ENCODE assay signal across 31 cellular contexts in the genomic region with DNA sequence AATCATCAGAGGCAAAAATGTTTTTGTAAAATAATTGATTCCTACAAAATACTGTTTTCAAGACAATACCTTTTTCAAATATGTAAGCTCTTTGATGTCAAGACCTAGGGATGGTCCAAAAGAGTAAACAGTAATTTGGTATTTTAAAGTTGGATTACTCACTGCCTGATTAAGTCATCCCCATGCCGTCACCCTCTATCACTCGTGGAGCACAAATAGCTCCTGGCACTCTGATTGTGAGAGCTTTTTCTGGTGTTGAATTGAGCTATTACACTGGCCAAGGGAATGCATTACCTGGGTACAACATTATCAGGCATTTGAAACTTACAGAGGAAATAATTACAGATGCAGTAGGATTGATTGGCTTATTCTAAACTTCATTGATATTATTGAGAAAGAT.
"Had no signal": no experiment of that assay in that cellular context is flagged by ENCODE, and none has a peak within 500 bp of the region (broad histone marks: within the 10 kb centered on the region; RNA-seq: fewer than 3 reads in every experiment).

No MANE protein-coding gene starts in this region.

- H3K36me3 ChIP-seq: adrenal gland, breast epithelium, esophagus muscularis mucosa, heart right ventricle, neutrophil, ovary, sigmoid colon, thoracic aorta, uterus had no signal

- H3K4me3 Mint-ChIP-seq: activated naive CD4-positive, alpha-beta T cell treated with anti-CD3 and anti-CD28 coated beads for 36 hours; activated naive CD8-positive, alpha-beta T cell treated with anti-CD3 and anti-CD28 coated beads for 36 hours; activated T-helper 1 cell treated with anti-CD3 and anti-CD28 coated beads, Interleukin-12 subunit alpha, Interleukin-12 subunit beta, Interleukin-2, Interleukin-4 antibody, amounts not matched to agents 30 ng/mL and 10 ng/mL and 1 ng/mL, durations not matched to agents 14 hours and 24 hours and 36 hours; central memory CD8-positive, alpha-beta T cell; dendritic cell treated with granulocyte-macrophage colony-stimulating factor and Interleukin-4, amounts not matched to agents 40 ng/mL and 50 ng/mL, for 4 days; endodermal cell; nephron; stimulated activated effector memory CD8-positive, alpha-beta T cell treated with anti-CD3 and anti-CD28 coated beads, Interleukin-12 subunit alpha, Interleukin-12 subunit beta, amount 100 ng/mL, for 72 hours; stimulated activated naive CD8-positive, alpha-beta T cell treated with anti-CD3 and anti-CD28 coated beads, Interleukin-15, Interleukin-2, amounts not matched to agents 100 ng/mL and 50 ng/mL, for 24 hours; T-helper 2 cell treated with Interferon-gamma antibody and Interleukin-4, amounts not matched to agents 5 μg/mL and 100 μg/mL, for 36 hours had no signal

- ATAC-seq: foreskin keratinocyte; heart right ventricle; left ventricle myocardium superior; stimulated activated effector memory CD8-positive, alpha-beta T cell treated with anti-CD3 and anti-CD28 coated beads, Interleukin-12 subunit alpha, Interleukin-12 subunit beta, amount 100 ng/mL, for 72 hours had no signal

- H3K4me1 ChIP-seq: adrenal gland, breast epithelium, esophagus muscularis mucosa, foreskin keratinocyte, heart right ventricle, sigmoid colon, uterus had no signal

- H3K36me3 Mint-ChIP-seq: activated naive CD8-positive, alpha-beta T cell treated with anti-CD3 and anti-CD28 coated beads for 36 hours; stimulated activated effector memory CD8-positive, alpha-beta T cell treated with anti-CD3 and anti-CD28 coated beads, Interleukin-12 subunit alpha, Interleukin-12 subunit beta, amount 100 ng/mL, for 72 hours had no signal

- H3K4me3 ChIP-seq: adrenal gland, breast epithelium, esophagus muscularis mucosa, heart right ventricle, ovary, sigmoid colon, thoracic aorta, uterus had no signal

- DNase-seq: activated CD4-positive, alpha-beta T cell treated with anti-CD3 and anti-CD28 coated beads for 4 hours; activated CD4-positive, alpha-beta T cell treated with anti-CD3 and anti-CD28 coated beads, Interleukin-2, amount 50 U/mL, for 4 hours; activated CD4-positive, CD25-positive, alpha-beta regulatory T cell; activated effector memory CD4-positive, alpha-beta T cell treated with anti-CD3 and anti-CD28 coated beads, Interleukin-2, amount 50 U/mL, for 16 hours; activated naive CD4-positive, alpha-beta T cell treated with anti-CD3 and anti-CD28 coated beads for 36 hours; activated naive CD8-positive, alpha-beta T cell treated with anti-CD3 and anti-CD28 coated beads for 36 hours; activated T-cell treated with anti-CD3 and anti-CD28 coated beads for 4 hours; adrenal gland; aorta; endodermal cell; heart right ventricle; left ventricle myocardium superior; ovary; sigmoid colon; small intestine; stimulated activated CD4-positive, alpha-beta T cell treated with anti-CD3 and anti-CD28 coated beads, Interleukin-4, amount 100 ng/mL, for 24 hours; trophoblast cell; uterus had no signal

- H3K9me3 ChIP-seq: adrenal gland, breast epithelium, neutrophil, ovary, thoracic aorta, uterus had no signal

- H3K27me3 ChIP-seq: adrenal gland, breast epithelium, esophagus muscularis mucosa, foreskin keratinocyte, heart right ventricle, neutrophil, ovary, sigmoid colon had no signal

- H3K4me1 Mint-ChIP-seq: activated naive CD8-positive, alpha-beta T cell treated with anti-CD3 and anti-CD28 coated beads for 36 hours; central memory CD8-positive, alpha-beta T cell; nephron; stimulated activated effector memory CD8-positive, alpha-beta T cell treated with anti-CD3 and anti-CD28 coated beads, Interleukin-12 subunit alpha, Interleukin-12 subunit beta, amount 100 ng/mL, for 72 hours had no signal

- H3K27ac Mint-ChIP-seq: activated naive CD4-positive, alpha-beta T cell treated with anti-CD3 and anti-CD28 coated beads for 36 hours; activated naive CD8-positive, alpha-beta T cell treated with anti-CD3 and anti-CD28 coated beads for 36 hours; activated T-helper 1 cell treated with anti-CD3 and anti-CD28 coated beads, Interleukin-12 subunit alpha, Interleukin-12 subunit beta, Interleukin-2, Interleukin-4 antibody, amounts not matched to agents 30 ng/mL and 10 ng/mL and 1 ng/mL, durations not matched to agents 14 hours and 24 hours and 36 hours; dendritic cell treated with granulocyte-macrophage colony-stimulating factor and Interleukin-4, amounts not matched to agents 40 ng/mL and 50 ng/mL, for 4 days; endodermal cell; nephron; progenitor cell of endocrine pancreas; stimulated activated effector memory CD8-positive, alpha-beta T cell treated with anti-CD3 and anti-CD28 coated beads, Interleukin-12 subunit alpha, Interleukin-12 subunit beta, amount 100 ng/mL, for 72 hours; stimulated activated naive CD8-positive, alpha-beta T cell treated with anti-CD3 and anti-CD28 coated beads, Interleukin-15, Interleukin-2, amounts not matched to agents 100 ng/mL and 50 ng/mL, for 24 hours; T-helper 2 cell treated with Interferon-gamma antibody and Interleukin-4, amounts not matched to agents 5 μg/mL and 100 μg/mL, for 36 hours had no signal

- H3K27me3 Mint-ChIP-seq: activated naive CD8-positive, alpha-beta T cell treated with anti-CD3 and anti-CD28 coated beads for 36 hours; central memory CD8-positive, alpha-beta T cell; dendritic cell treated with granulocyte-macrophage colony-stimulating factor and Interleukin-4, amounts not matched to agents 40 ng/mL and 50 ng/mL, for 4 days; progenitor cell of endocrine pancreas; stimulated activated naive CD8-positive, alpha-beta T cell treated with anti-CD3 and anti-CD28 coated beads, Interleukin-15, Interleukin-2, amounts not matched to agents 100 ng/mL and 50 ng/mL, for 24 hours had no signal

- H3K27ac ChIP-seq: adrenal gland, breast epithelium, esophagus muscularis mucosa, foreskin keratinocyte, heart right ventricle, neutrophil, ovary, sigmoid colon, thoracic aorta, uterus had no signal

- H3K9me3 Mint-ChIP-seq: activated naive CD4-positive, alpha-beta T cell treated with anti-CD3 and anti-CD28 coated beads for 36 hours; activated naive CD8-positive, alpha-beta T cell treated with anti-CD3 and anti-CD28 coated beads for 36 hours; activated T-helper 1 cell treated with anti-CD3 and anti-CD28 coated beads, Interleukin-12 subunit alpha, Interleukin-12 subunit beta, Interleukin-2, Interleukin-4 antibody, amounts not matched to agents 30 ng/mL and 10 ng/mL and 1 ng/mL, durations not matched to agents 14 hours and 24 hours and 36 hours; dendritic cell treated with granulocyte-macrophage colony-stimulating factor and Interleukin-4, amounts not matched to agents 40 ng/mL and 50 ng/mL, for 4 days; nephron; T-helper 2 cell treated with Interferon-gamma antibody and Interleukin-4, amounts not matched to agents 5 μg/mL and 100 μg/mL, for 36 hours had no signal
